8 cellular contexts compared by ENCODE assay signal in the genomic region with DNA sequence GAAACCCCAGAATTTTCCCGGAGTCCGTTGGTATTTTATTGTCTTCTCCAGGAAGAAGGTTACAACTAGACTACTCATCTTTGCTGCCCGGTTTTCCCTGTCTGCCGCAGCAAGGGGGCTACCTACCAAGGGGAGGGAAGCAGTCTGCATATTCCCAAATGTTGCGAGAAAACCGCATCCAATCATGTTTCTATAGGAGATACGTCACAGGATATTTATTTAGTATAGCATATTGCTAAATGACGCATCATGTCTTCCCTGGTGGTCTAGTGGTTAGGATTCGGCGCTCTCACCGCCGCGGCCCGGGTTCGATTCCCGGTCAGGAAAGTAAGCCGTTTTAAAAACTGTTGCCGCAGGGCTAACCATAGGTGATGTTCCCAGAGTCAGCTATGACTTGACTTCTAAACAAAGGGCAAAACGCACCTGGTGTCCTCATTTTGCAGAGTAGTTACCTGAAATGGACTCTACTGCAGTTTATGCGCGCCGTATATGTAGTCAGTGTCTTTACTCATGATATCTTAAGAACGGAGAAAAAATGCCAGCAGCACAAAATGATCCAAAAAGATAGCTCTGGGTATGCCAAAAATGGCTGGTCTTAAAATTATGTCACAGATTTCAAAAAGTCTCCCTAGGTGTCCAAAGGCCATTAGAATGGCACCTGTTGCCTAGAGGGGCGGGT. TPM values are rescaled to one million over a fixed set of nuclear protein-coding genes. Genes with fewer than 3 reads are reported as not detected.
DNase-seq lines count a peak whose midpoint lies in the region; ATAC-seq and TF ChIP-seq lines count a peak whose summit lies in the region.

No MANE protein-coding gene starts in this region.

- intact Hi-C loops in heart right ventricle (cut with DNase I), result loop anchor here in 2 of 10 donors (1.0 to 2.0 kb wide), 2 partner anchors 33 to 48 kb away; a partner anchor contains a TSS
- intact Hi-C loops in posterior cingulate gyrus (cut with DNase I), result no loop called here

- H3K9me3 ChIP-seq in heart right ventricle (no peaks in the 10 kb centered on the region), tibial nerve (no peaks in the 10 kb centered on the region)

- no peak for TF ChIP-seq POLR2A in NB4 (IDR thresholded peaks at IDR 0.05; ENCODE audit: extremely low read depth, insufficient read length)
- TF ChIP-seq POLR2A in tibial nerve (IDR thresholded peaks at IDR 0.05), result no peak

- H3K27me3 ChIP-seq in heart right ventricle (no peaks in the 10 kb centered on the region), tibial nerve (no peaks in the 10 kb centered on the region)

- no peaks in the 10 kb centered on the region for H3K36me3 Mint-ChIP-seq in activated naive CD8-positive, alpha-beta T cell

- peaks cover 15% of the 10 kb centered on the region for H3K4me1 Mint-ChIP-seq in activated naive CD8-positive, alpha-beta T cell (ENCODE audit: low read depth)

- peak overlapping the region; percentile 95 for H3K4me3 Mint-ChIP-seq in activated naive CD8-positive, alpha-beta T cell

- H3K4me1 ChIP-seq in heart right ventricle (peaks cover 0 to 12% (median 3%) of the 10 kb centered on the region in 9 donors), tibial nerve (peaks cover 0 to 9% (median 0%) of the 10 kb centered on the region in 4 donors)

- H3K27ac ChIP-seq in heart right ventricle (peak overlapping the region in 9 of 10 donors; percentile 91 to 98 (median 93)), tibial nerve (peak overlapping the region; percentile 94 to 98 (median 97))

- H3K36me3 ChIP-seq in heart right ventricle (no peaks in the 10 kb centered on the region), tibial nerve (no peaks in the 10 kb centered on the region)

- DNase-seq in ELF-1 (ENCODE audit: low read depth, low spot score), result peak; percentile 96
- DNase-seq in NB4 (ENCODE audit: low read depth), result peak; percentile 83
- DNase-seq in SKM-1 (lab: John Stamatoyannopoulos, UW; ENCODE audit: unreplicated experiment), result peak; percentile 94
- DNase-seq in heart right ventricle, result peak; percentile 68 to 73
- peak; percentile 52 to 96 (median 73) for DNase-seq in posterior cingulate gyrus
- DNase-seq in tibial nerve (ENCODE audit: low spot score in 2 of 2), result peak; percentile 53 to 78

- ATAC-seq in HG02571 (IDR thresholded peaks at IDR 0.05; ENCODE audit: unreplicated experiment), result peak; percentile 72
- peak; percentile 79 to 90 (median 84) for ATAC-seq in heart right ventricle

- TF ChIP-seq EP300 in tibial nerve (IDR thresholded peaks at IDR 0.05), result peak in 1 of 2 donors; percentile 56

- WGBS in heart right ventricle, 2 donors, result 3 to 5% methylated on average over 24 of the region's 24 CpGs
- WGBS in tibial nerve, 2 donors, result 6 to 9% methylated on average over 24 of the region's 24 CpGs

- no peaks in the 10 kb centered on the region for H3K27me3 Mint-ChIP-seq in activated naive CD8-positive, alpha-beta T cell

- H3K4me3 ChIP-seq in NB4 (ENCODE audit: low read depth, low read length) (peak overlapping the region; percentile 82), heart right ventricle (peak overlapping the region; percentile 34 to 81 (median 70)), tibial nerve (peak overlapping the region; percentile 65 to 86 (median 77))

- peak overlapping the region; percentile 97 for H3K27ac Mint-ChIP-seq in activated naive CD8-positive, alpha-beta T cell

- H3K9me3 Mint-ChIP-seq in activated naive CD8-positive, alpha-beta T cell (ENCODE audit: low read depth), result no peaks in the 10 kb centered on the region

- TF ChIP-seq CTCF in NB4 (IDR thresholded peaks at IDR 0.05; ENCODE audit: low read depth, low read length), result no peak
- TF ChIP-seq CTCF in heart right ventricle (IDR thresholded peaks at IDR 0.05), result peak in 1 of 9 donors; percentile 7
- TF ChIP-seq CTCF in tibial nerve (IDR thresholded peaks at IDR 0.05), result no peak

RNA-seq across cellular contexts. Expression of a gene that starts 15.2 kb away (rescaled TPM):
- 10 to 100 TPM in 9 of 10 donors, 1 to 10 TPM in 1; 7.1 to 26.5 (median 11.8) TPM for total RNA-seq in heart right ventricle
- 100 to 1,000 TPM in 1 of 2 donors, 10 to 100 TPM in 1; 23.0 to 102 TPM for polyA plus RNA-seq in heart right ventricle
- 100 to 1,000 TPM in 1 of 4 donors, 10 to 100 TPM in 3; 40.8 to 118 (median 68.5) TPM for total RNA-seq in tibial nerve

RNA-seq across cellular contexts. Expression of a gene that starts 31.9 kb away (rescaled TPM):
- total RNA-seq in heart right ventricle (1 to 10 TPM; 1.3 to 3.4 (median 2.2) TPM), tibial nerve (1 to 10 TPM; 3.3 to 7.3 (median 5.4) TPM)
- polyA plus RNA-seq in heart right ventricle, result 1 to 10 TPM; 1.7 to 3.0 TPM

RNA-seq across cellular contexts. Expression of a gene that starts 36.1 kb away (rescaled TPM):
- 10 to 100 TPM; 31.9 to 44.4 (median 37.3) TPM for total RNA-seq in heart right ventricle
- 10 to 100 TPM; 16.1 to 36.1 TPM for polyA plus RNA-seq in heart right ventricle
- 10 to 100 TPM; 22.4 to 38.4 (median 31.8) TPM for total RNA-seq in tibial nerve

RNA-seq across cellular contexts. Expression of a gene that starts 48.4 kb away (rescaled TPM):
- total RNA-seq in heart right ventricle, result 10 to 100 TPM; 14.9 to 26.2 (median 18.0) TPM
- 10 to 100 TPM; 19.2 to 30.5 TPM for polyA plus RNA-seq in heart right ventricle
- 10 to 100 TPM; 16.8 to 24.6 (median 21.7) TPM for total RNA-seq in tibial nerve

Comparison
In these comparisons a context has a peak if more than half of its experiments do, and no peak if none do; other contexts are left out.
1. Peak in every context shown above with its lines: DNase-seq, ATAC-seq, H3K4me3 ChIP-seq and H3K27ac ChIP-seq.